In genomic region chr3:38274864-38275649, GRCh38 we compare ENCODE assay signal across 25 cellular contexts. TPM values are rescaled to one million over a fixed set of nuclear protein-coding genes. Genes with fewer than 3 reads are reported as not detected.
"Had no signal": no experiment of that assay in that cellular context is flagged by ENCODE, and none has a peak within 500 bp of the region (broad histone marks: within the 10 kb centered on the region; RNA-seq: fewer than 3 reads in every experiment).

No MANE protein-coding gene starts in this region.

- H3K9me3 Mint-ChIP-seq: activated naive CD4-positive, alpha-beta T cell treated with anti-CD3 and anti-CD28 coated beads, Interleukin-2, amount 50 U/mL, for 24 hours; activated T-cell treated with anti-CD3 and anti-CD28 coated beads, Interleukin-2, amount 50 U/mL, for 24 hours; activated T-helper 2 cell treated with anti-CD3 and anti-CD28 coated beads, Interferon-gamma antibody, Interleukin-2, Interleukin-4, amounts not matched to agents 10 μg/mL and 5 μg/mL and 100 μg/mL, durations not matched to agents 14 hours and 24 hours and 36 hours; brain; T-helper 2 cell treated with Interferon-gamma antibody and Interleukin-4, amounts not matched to agents 5 μg/mL and 100 μg/mL, for 36 hours had no signal

- H3K4me3 ChIP-seq: SJCRH30, SK-N-MC had no signal

- H3K9me3 ChIP-seq: SJCRH30 had no signal

- H3K4me1 Mint-ChIP-seq: activated CD4-positive, alpha-beta T cell treated with anti-CD3 and anti-CD28 coated beads, Interleukin-2, amount 10 ng/mL, durations not matched to agents 24 days and 14 days; activated naive CD4-positive, alpha-beta T cell treated with anti-CD3 and anti-CD28 coated beads, Interleukin-2, amount 50 U/mL, for 24 hours; activated naive CD8-positive, alpha-beta T cell treated with anti-CD3 and anti-CD28 coated beads, Interleukin-2, amount 10 ng/mL, durations not matched to agents 7 days and 5 days had no signal

- H3K27ac Mint-ChIP-seq: activated CD4-positive, alpha-beta T cell treated with anti-CD3 and anti-CD28 coated beads, Interleukin-2, amount 10 ng/mL, durations not matched to agents 24 days and 14 days; activated CD8-positive, alpha-beta T cell treated with anti-CD3 and anti-CD28 coated beads, Interleukin-2, amount 10 ng/mL, durations not matched to agents 7 days and 5 days; activated naive CD4-positive, alpha-beta T cell treated with anti-CD3 and anti-CD28 coated beads, Interleukin-2, amount 50 U/mL, for 24 hours; activated naive CD8-positive, alpha-beta T cell treated with anti-CD3 and anti-CD28 coated beads, Interleukin-2, amount 10 ng/mL, durations not matched to agents 7 days and 5 days; activated T-cell treated with anti-CD3 and anti-CD28 coated beads, Interleukin-2, amount 50 U/mL, for 24 hours; activated T-helper 2 cell treated with anti-CD3 and anti-CD28 coated beads, Interferon-gamma antibody, Interleukin-2, Interleukin-4, amounts not matched to agents 10 μg/mL and 5 μg/mL and 100 μg/mL, durations not matched to agents 14 hours and 24 hours and 36 hours; brain; T-helper 1 cell treated with Interleukin-12 subunit alpha and Interleukin-12 subunit beta and Interleukin-4 antibody, amounts not matched to agents 30 μg/mL and 1 μg/mL, for 36 hours; T-helper 2 cell treated with Interferon-gamma antibody and Interleukin-4, amounts not matched to agents 5 μg/mL and 100 μg/mL, for 36 hours had no signal

- H3K27me3 Mint-ChIP-seq: activated CD4-positive, alpha-beta T cell treated with anti-CD3 and anti-CD28 coated beads, Interleukin-2, amount 10 ng/mL, durations not matched to agents 24 days and 14 days; activated naive CD4-positive, alpha-beta T cell treated with anti-CD3 and anti-CD28 coated beads, Interleukin-2, amount 50 U/mL, for 24 hours; activated naive CD8-positive, alpha-beta T cell treated with anti-CD3 and anti-CD28 coated beads, Interleukin-2, amount 10 ng/mL, durations not matched to agents 7 days and 5 days; activated T-cell treated with anti-CD3 and anti-CD28 coated beads, Interleukin-2, amount 50 U/mL, for 24 hours; brain had no signal

- ATAC-seq: activated CD8-positive, alpha-beta T cell treated with anti-CD3 and anti-CD28 coated beads, Interleukin-2, amount 10 ng/mL, durations not matched to agents 7 days and 5 days; Panc1 had no signal

- H3K4me1 ChIP-seq: SJCRH30 had no signal

- DNase-seq: activated CD4-positive, alpha-beta T cell treated with anti-CD3 and anti-CD28 coated beads, Interleukin-2, amount 10 ng/mL, durations not matched to agents 24 days and 14 days; activated CD4-positive, alpha-beta T cell treated with anti-CD3 and anti-CD28 coated beads, Interleukin-2, amount 50 U/mL, for 48 hours; activated CD8-positive, alpha-beta T cell treated with anti-CD3 and anti-CD28 coated beads, Interleukin-2, amount 10 ng/mL, durations not matched to agents 7 days and 5 days; activated gamma-delta T cell; activated naive CD4-positive, alpha-beta T cell treated with Interleukin-2 at 50 U/mL for 16 hours; activated naive CD8-positive, alpha-beta T cell treated with anti-CD3 and anti-CD28 coated beads, Interleukin-2, amount 10 ng/mL, durations not matched to agents 7 days and 5 days; activated T-cell treated with anti-CD3 and anti-CD28 coated beads, Interleukin-2, amount 50 U/mL, for 24 hours; central memory CD4-positive, alpha-beta T cell; Karpas-422; NCI-H1105 treated with DMSO at 0.1 percent for 48 hours; NCI-H1436 treated with DMSO at 0.1 percent for 48 hours; NCI-H1694 treated with DMSO at 0.1 percent for 48 hours; NCI-H2029; NCI-H345; NCI-H524 treated with DMSO at 0.1 percent for 48 hours; SHP77; SJCRH30 had no signal

- H3K4me3 Mint-ChIP-seq: activated CD4-positive, alpha-beta T cell treated with anti-CD3 and anti-CD28 coated beads, Interleukin-2, amount 10 ng/mL, durations not matched to agents 24 days and 14 days; activated CD8-positive, alpha-beta T cell treated with anti-CD3 and anti-CD28 coated beads, Interleukin-2, amount 10 ng/mL, durations not matched to agents 7 days and 5 days; activated naive CD4-positive, alpha-beta T cell treated with anti-CD3 and anti-CD28 coated beads, Interleukin-2, amount 50 U/mL, for 24 hours; activated naive CD8-positive, alpha-beta T cell treated with anti-CD3 and anti-CD28 coated beads, Interleukin-2, amount 10 ng/mL, durations not matched to agents 7 days and 5 days; activated T-cell treated with anti-CD3 and anti-CD28 coated beads, Interleukin-2, amount 50 U/mL, for 24 hours; brain; T-helper 1 cell treated with Interleukin-12 subunit alpha and Interleukin-12 subunit beta and Interleukin-4 antibody, amounts not matched to agents 30 μg/mL and 1 μg/mL, for 36 hours; T-helper 2 cell treated with Interferon-gamma antibody and Interleukin-4, amounts not matched to agents 5 μg/mL and 100 μg/mL, for 36 hours had no signal

- H3K27ac ChIP-seq: SJCRH30, SK-N-MC had no signal

- H3K27me3 ChIP-seq: SJCRH30 had no signal

- H3K36me3 ChIP-seq: SJCRH30 had no signal

RNA-seq across cellular contexts. Expression of gene SLC22A14, which starts 7.0 kb away (rescaled TPM):
- total RNA-seq: activated CD4-positive, alpha-beta T cell treated with anti-CD3 and anti-CD28 coated beads, Interleukin-2, amount 10 ng/mL, durations not matched to agents 24 days and 14 days; activated CD8-positive, alpha-beta T cell treated with anti-CD3 and anti-CD28 coated beads, Interleukin-2, amount 10 ng/mL, durations not matched to agents 7 days and 5 days; activated T-helper 2 cell treated with anti-CD3 and anti-CD28 coated beads, Interferon-gamma antibody, Interleukin-2, Interleukin-4, amounts not matched to agents 10 μg/mL and 5 μg/mL and 100 μg/mL, durations not matched to agents 14 hours and 24 hours and 36 hours; SJCRH30 had no signal

RNA-seq across cellular contexts. Expression of gene SLC22A13, which starts 9.4 kb away (rescaled TPM):
- total RNA-seq: RPMI7951 had no signal
